In the genomic region with DNA sequence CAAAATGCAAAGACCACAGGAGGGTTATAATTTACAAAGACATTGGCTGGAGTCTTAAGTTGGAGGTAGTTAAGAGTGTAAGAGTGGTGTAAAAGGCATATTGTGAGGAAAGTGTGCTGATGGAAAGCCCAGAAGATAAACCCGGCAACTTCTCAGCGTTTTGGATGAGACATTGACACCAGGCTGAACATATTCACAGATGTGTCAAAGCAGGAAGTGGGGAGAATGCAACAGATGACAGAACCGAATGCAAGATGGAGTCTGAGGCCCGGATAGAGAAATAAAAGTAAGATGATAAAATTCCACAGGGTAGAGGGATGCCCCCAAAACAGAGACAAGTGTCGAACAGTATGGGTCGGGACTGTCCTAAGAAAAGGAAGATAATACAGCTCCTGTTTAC, we compare ENCODE assay signal across 26 cellular contexts.
DNase-seq lines count a peak whose midpoint lies in the region; ATAC-seq, FAIRE-seq and TF ChIP-seq lines count a peak whose summit lies in the region.
"Had no signal": no experiment of that assay in that cellular context is flagged by ENCODE, and none has a peak within 500 bp of the region (broad histone marks: within the 10 kb centered on the region; RNA-seq: fewer than 3 reads in every experiment).

No MANE protein-coding gene starts in this region.

- H3K27me3 ChIP-seq in esophagus muscularis mucosa = no peaks in the 10 kb centered on the region
- H3K27me3 ChIP-seq: BE2C, BLaER1 had no signal

- intact Hi-C loops in esophagus muscularis mucosa (cut with DNase I) = no loop called here
- intact Hi-C loops in natural killer cell (cut with micrococcal nuclease) = no loop called here

- TF ChIP-seq POLR2A in esophagus muscularis mucosa (IDR thresholded peaks at IDR 0.05; ENCODE audit: low read depth) = no peak

- H3K4me3 ChIP-seq in esophagus muscularis mucosa = no peak overlapping the region
- H3K4me3 ChIP-seq: BLaER1, GM12878 had no signal

- FAIRE-seq in RCC 7860 (lab: Jason Lieb, UNC) = no peak
- FAIRE-seq: A204.1, GM12878, GM12892, GM18507 had no signal

- H3K27ac Mint-ChIP-seq in natural killer cell = peak overlapping the region in 1 of 2 donors; percentile 58
- H3K27ac Mint-ChIP-seq: CD14-positive monocyte; CD4-positive, alpha-beta memory T cell; CD4-positive, CD25-positive, alpha-beta regulatory T cell had no signal

- peaks cover 0 to 3% (median 0%) of the 10 kb centered on the region in 4 donors for H3K4me1 ChIP-seq in esophagus muscularis mucosa
- H3K4me1 ChIP-seq: BE2C, BLaER1 had no signal

- WGBS in esophagus muscularis mucosa = 77% methylated on average over 6 of the region's 6 CpGs

- DNase-seq in esophagus muscularis mucosa (ENCODE audit: extremely low spot score) (peak; percentile 55), natural killer cell (no peak), RCC 7860 (ENCODE audit: low spot score) (no peak), SHP77 (lab: John Stamatoyannopoulos, UW) (no peak)
- DNase-seq: 8988T; ACHN; BE2C; C1 segment of cervical spinal cord; CD4-positive, alpha-beta memory T cell; CD4-positive, CD25-positive, alpha-beta regulatory T cell; CD8-positive, alpha-beta memory T cell; COR-L47; DMS 273 treated with DMSO at 0.1 percent for 48 hours; DMS153; DMS53; DMS79; DND-41; EL; GDM1 had no signal

- H3K9me3 Mint-ChIP-seq in natural killer cell = peaks cover 0 to 3% of the 10 kb centered on the region in 2 donors

- no peaks in the 10 kb centered on the region for H3K9me3 ChIP-seq in esophagus muscularis mucosa
- H3K9me3 ChIP-seq: BE2C, BLaER1 had no signal

- no peaks in the 10 kb centered on the region for H3K36me3 Mint-ChIP-seq in natural killer cell
- H3K36me3 Mint-ChIP-seq: CD14-positive monocyte; CD4-positive, alpha-beta memory T cell; CD4-positive, CD25-positive, alpha-beta regulatory T cell; CD8-positive, alpha-beta memory T cell had no signal

- TF ChIP-seq EP300 in esophagus muscularis mucosa (IDR thresholded peaks at IDR 0.05) = no peak

- TF ChIP-seq CTCF in esophagus muscularis mucosa (IDR thresholded peaks at IDR 0.05) = no peak
- no peak for TF ChIP-seq CTCF in natural killer cell (IDR thresholded peaks at IDR 0.05)

- H3K4me1 Mint-ChIP-seq in natural killer cell = peaks cover 0 to 31% of the 10 kb centered on the region in 2 donors
- H3K4me1 Mint-ChIP-seq: CD14-positive monocyte; CD4-positive, alpha-beta memory T cell; CD4-positive, CD25-positive, alpha-beta regulatory T cell; CD8-positive, alpha-beta memory T cell had no signal

- no peaks in the 10 kb centered on the region for H3K27me3 Mint-ChIP-seq in natural killer cell (ENCODE audit: low read depth in 2 of 2)
- H3K27me3 Mint-ChIP-seq: CD4-positive, alpha-beta memory T cell had no signal

- no peak overlapping the region for H3K27ac ChIP-seq in esophagus muscularis mucosa (replicated peaks in 1 of 4)
- H3K27ac ChIP-seq: BLaER1 had no signal

- no peaks in the 10 kb centered on the region for H3K36me3 ChIP-seq in esophagus muscularis mucosa
- H3K36me3 ChIP-seq: BE2C, BLaER1 had no signal

- peak overlapping the region; percentile 32 for H3K4me3 Mint-ChIP-seq in natural killer cell
- H3K4me3 Mint-ChIP-seq: CD14-positive monocyte; CD4-positive, CD25-positive, alpha-beta regulatory T cell; CD8-positive, alpha-beta memory T cell had no signal

- peak in 1 of 3 donors; percentile 79 for ATAC-seq in natural killer cell
- ATAC-seq in GM19328 (IDR thresholded peaks at IDR 0.05; ENCODE audit: unreplicated experiment) = no peak
- ATAC-seq: GM12878 had no signal
